In genomic region chr11:117232022-117232878, GRCh38 we compare ENCODE assay signal across 1 cellular context.
TF ChIP-seq lines count a peak whose summit lies in the region.

TSS of gene PCSK7 (minus strand) at chr11:117232073. CDS start at chr11:117229844, 2,229 bp downstream.
TSS of gene RNF214 (plus strand) at chr11:117232671. CDS start at chr11:117234273, 1,602 bp downstream.

TF ChIP-seq in K562, 482 proteins besides CTCF, POLR2A, EP300 and RAD21 (continued from another document and continues in another):
- TF ChIP-seq KAT8 (IDR thresholded peaks at IDR 0.05; ENCODE audit: low read depth) (no peak), SETDB1 (IDR thresholded peaks at IDR 0.05; ENCODE audit: low read length) (no peak), ZNF133 (CRISPR knock-in tag; IDR thresholded peaks at IDR 0.05) (no peak), CCNT2 (IDR thresholded peaks at IDR 0.05; ENCODE audit: borderline replicate concordance, extremely low read depth, insufficient read length, low read depth, low read length) (peak; percentile 65), SIX5 (IDR thresholded peaks at IDR 0.05; ENCODE audit: borderline replicate concordance in 1 of 2, insufficient read depth in 1 of 2, low read depth in 1 of 2, low read length in 2 of 2) (0 out of 4 replicates have a peak, but pooled peaks of 1 of the 2 experiments have one; percentile 8), TAF1 (IDR thresholded peaks at IDR 0.05; ENCODE audit: control insufficient read depth, extremely low read depth, insufficient read depth, low read length, severe bottlenecking) (peak; percentile 81), EZH2 (IDR thresholded peaks at IDR 0.05; ENCODE audit: borderline replicate concordance, low read depth, low read length) (no peak), TRIM28 (IDR thresholded peaks at IDR 0.05) (no peak), ZNF282 (CRISPR knock-in tag; IDR thresholded peaks at IDR 0.05) (no peak), XRCC3 (IDR thresholded peaks at IDR 0.05) (no peak), ZNF507 (tag; conservative IDR thresholded peaks at IDR 0.05) (no peak), ILK (tag; IDR thresholded peaks at IDR 0.05; ENCODE audit: borderline replicate concordance, low read depth) (no peak), HMBOX1 (IDR thresholded peaks at IDR 0.05) (no peak), MECOM (CRISPR knock-in tag; IDR thresholded peaks at IDR 0.05) (no peak), EP400 (IDR thresholded peaks at IDR 0.05) (peak; percentile 82), MAZ (CRISPR knock-in tag; conservative IDR thresholded peaks at IDR 0.05 in 1 of 2, IDR thresholded peaks at IDR 0.05 in 1 of 2) (peak; percentile 5 to 68; a peak in 2 of 4 replicates), KDM1A (IDR thresholded peaks at IDR 0.05) (no peak), ZFP36 (IDR thresholded peaks at IDR 0.05; ENCODE audit: low read depth, low read length, partially characterized antibody) (no peak), ESRRA (IDR thresholded peaks at IDR 0.05; ENCODE audit: borderline replicate concordance, low read depth) (peak; percentile 91), PHB2 (IDR thresholded peaks at IDR 0.05; ENCODE audit: low read depth) (no peak), GTF2F1 (IDR thresholded peaks at IDR 0.05; ENCODE audit: low read depth, low read length) (no peak), TBL1XR1 (IDR thresholded peaks at IDR 0.05; ENCODE audit: low read length in 2 of 2) (no peak; a peak in 2 of 4 replicates), ZNF644 (tag; IDR thresholded peaks at IDR 0.05; ENCODE audit: low read depth) (no peak), RBBP5 (IDR thresholded peaks at IDR 0.05; ENCODE audit: borderline replicate concordance, insufficient read depth, low read length, poor library complexity, severe bottlenecking) (peak; percentile 72), SIN3B (IDR thresholded peaks at IDR 0.05; ENCODE audit: low read depth) (peak; percentile 78), IFI16 (CRISPR knock-in tag; IDR thresholded peaks at IDR 0.05) (no peak), HBP1 (CRISPR knock-in tag; IDR thresholded peaks at IDR 0.05) (no peak), HMGN3 (IDR thresholded peaks at IDR 0.05; ENCODE audit: borderline replicate concordance, extremely low read depth, insufficient read length, low read depth, low read length) (peak; percentile 67), CLOCK (CRISPR knock-in tag; IDR thresholded peaks at IDR 0.05; ENCODE audit: borderline replicate concordance) (no peak), MCM5 (IDR thresholded peaks at IDR 0.05; ENCODE audit: low read depth) (no peak), NR3C1 (CRISPR knock-in tag; IDR thresholded peaks at IDR 0.05) (no peak), FOXK2 (conservative IDR thresholded peaks at IDR 0.05 in 1 of 2, IDR thresholded peaks at IDR 0.05 in 1 of 2; ENCODE audit: low read depth in 2 of 2) (0 out of 4 replicates have a peak, but pooled peaks of 1 of the 2 experiments have one; percentile 19), IRF2 (CRISPR knock-in tag; IDR thresholded peaks at IDR 0.05) (no peak), C11orf30 (IDR thresholded peaks at IDR 0.05; ENCODE audit: low read depth) (peak; percentile 51; the same call in 1 of the 2 replicates), NR2C2 (CRISPR knock-in tag; IDR thresholded peaks at IDR 0.05) (no peak), NR2C2 (tag; IDR thresholded peaks at IDR 0.05) (peak; percentile 86), TEAD2 (tag; IDR thresholded peaks at IDR 0.05) (no peak), POLR2B (IDR thresholded peaks at IDR 0.05; ENCODE audit: low read depth, partially characterized antibody) (no peak), ZNF668 (CRISPR knock-in tag; IDR thresholded peaks at IDR 0.05) (0 out of 2 replicates have a peak, but pooled peaks have one; percentile 55), TFAM (CRISPR knock-in tag; conservative IDR thresholded peaks at IDR 0.05) (no peak), THRB (CRISPR knock-in tag; conservative IDR thresholded peaks at IDR 0.05) (no peak)
- TF ChIP-seq, protein P1, sequence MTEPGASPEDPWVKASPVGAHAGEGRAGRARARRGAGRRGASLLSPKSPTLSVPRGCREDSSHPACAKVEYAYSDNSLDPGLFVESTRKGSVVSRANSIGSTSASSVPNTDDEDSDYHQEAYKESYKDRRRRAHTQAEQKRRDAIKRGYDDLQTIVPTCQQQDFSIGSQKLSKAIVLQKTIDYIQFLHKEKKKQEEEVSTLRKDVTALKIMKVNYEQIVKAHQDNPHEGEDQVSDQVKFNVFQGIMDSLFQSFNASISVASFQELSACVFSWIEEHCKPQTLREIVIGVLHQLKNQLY (CRISPR knock-in tag; conservative IDR thresholded peaks at IDR 0.05), result no peak
- TF ChIP-seq, protein P2, sequence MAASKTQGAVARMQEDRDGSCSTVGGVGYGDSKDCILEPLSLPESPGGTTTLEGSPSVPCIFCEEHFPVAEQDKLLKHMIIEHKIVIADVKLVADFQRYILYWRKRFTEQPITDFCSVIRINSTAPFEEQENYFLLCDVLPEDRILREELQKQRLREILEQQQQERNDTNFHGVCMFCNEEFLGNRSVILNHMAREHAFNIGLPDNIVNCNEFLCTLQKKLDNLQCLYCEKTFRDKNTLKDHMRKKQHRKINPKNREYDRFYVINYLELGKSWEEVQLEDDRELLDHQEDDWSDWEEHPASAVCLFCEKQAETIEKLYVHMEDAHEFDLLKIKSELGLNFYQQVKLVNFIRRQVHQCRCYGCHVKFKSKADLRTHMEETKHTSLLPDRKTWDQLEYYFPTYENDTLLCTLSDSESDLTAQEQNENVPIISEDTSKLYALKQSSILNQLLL (CRISPR knock-in tag; IDR thresholded peaks at IDR 0.05; ENCODE audit: borderline replicate concordance), result no peak
- TF ChIP-seq, protein P3, sequence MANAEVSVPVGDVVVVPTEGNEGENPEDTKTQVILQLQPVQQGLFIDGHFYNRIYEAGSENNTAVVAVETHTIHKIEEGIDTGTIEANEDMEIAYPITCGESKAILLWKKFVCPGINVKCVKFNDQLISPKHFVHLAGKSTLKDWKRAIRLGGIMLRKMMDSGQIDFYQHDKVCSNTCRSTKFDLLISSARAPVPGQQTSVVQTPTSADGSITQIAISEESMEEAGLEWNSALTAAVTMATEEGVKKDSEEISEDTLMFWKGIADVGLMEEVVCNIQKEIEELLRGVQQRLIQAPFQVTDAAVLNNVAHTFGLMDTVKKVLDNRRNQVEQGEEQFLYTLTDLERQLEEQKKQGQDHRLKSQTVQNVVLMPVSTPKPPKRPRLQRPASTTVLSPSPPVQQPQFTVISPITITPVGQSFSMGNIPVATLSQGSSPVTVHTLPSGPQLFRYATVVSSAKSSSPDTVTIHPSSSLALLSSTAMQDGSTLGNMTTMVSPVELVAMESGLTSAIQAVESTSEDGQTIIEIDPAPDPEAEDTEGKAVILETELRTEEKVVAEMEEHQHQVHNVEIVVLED (CRISPR knock-in tag; IDR thresholded peaks at IDR 0.05), result peak; percentile 75
- TF ChIP-seq, protein P4, sequence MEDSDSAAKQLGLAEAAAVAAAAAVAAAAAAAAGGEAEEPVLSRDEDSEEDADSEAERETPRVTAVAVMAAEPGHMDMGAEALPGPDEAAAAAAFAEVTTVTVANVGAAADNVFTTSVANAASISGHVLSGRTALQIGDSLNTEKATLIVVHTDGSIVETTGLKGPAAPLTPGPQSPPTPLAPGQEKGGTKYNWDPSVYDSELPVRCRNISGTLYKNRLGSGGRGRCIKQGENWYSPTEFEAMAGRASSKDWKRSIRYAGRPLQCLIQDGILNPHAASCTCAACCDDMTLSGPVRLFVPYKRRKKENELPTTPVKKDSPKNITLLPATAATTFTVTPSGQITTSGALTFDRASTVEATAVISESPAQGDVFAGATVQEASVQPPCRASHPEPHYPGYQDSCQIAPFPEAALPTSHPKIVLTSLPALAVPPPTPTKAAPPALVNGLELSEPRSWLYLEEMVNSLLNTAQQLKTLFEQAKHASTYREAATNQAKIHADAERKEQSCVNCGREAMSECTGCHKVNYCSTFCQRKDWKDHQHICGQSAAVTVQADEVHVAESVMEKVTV (CRISPR knock-in tag; IDR thresholded peaks at IDR 0.05), result no peak
- TF ChIP-seq, protein P5, sequence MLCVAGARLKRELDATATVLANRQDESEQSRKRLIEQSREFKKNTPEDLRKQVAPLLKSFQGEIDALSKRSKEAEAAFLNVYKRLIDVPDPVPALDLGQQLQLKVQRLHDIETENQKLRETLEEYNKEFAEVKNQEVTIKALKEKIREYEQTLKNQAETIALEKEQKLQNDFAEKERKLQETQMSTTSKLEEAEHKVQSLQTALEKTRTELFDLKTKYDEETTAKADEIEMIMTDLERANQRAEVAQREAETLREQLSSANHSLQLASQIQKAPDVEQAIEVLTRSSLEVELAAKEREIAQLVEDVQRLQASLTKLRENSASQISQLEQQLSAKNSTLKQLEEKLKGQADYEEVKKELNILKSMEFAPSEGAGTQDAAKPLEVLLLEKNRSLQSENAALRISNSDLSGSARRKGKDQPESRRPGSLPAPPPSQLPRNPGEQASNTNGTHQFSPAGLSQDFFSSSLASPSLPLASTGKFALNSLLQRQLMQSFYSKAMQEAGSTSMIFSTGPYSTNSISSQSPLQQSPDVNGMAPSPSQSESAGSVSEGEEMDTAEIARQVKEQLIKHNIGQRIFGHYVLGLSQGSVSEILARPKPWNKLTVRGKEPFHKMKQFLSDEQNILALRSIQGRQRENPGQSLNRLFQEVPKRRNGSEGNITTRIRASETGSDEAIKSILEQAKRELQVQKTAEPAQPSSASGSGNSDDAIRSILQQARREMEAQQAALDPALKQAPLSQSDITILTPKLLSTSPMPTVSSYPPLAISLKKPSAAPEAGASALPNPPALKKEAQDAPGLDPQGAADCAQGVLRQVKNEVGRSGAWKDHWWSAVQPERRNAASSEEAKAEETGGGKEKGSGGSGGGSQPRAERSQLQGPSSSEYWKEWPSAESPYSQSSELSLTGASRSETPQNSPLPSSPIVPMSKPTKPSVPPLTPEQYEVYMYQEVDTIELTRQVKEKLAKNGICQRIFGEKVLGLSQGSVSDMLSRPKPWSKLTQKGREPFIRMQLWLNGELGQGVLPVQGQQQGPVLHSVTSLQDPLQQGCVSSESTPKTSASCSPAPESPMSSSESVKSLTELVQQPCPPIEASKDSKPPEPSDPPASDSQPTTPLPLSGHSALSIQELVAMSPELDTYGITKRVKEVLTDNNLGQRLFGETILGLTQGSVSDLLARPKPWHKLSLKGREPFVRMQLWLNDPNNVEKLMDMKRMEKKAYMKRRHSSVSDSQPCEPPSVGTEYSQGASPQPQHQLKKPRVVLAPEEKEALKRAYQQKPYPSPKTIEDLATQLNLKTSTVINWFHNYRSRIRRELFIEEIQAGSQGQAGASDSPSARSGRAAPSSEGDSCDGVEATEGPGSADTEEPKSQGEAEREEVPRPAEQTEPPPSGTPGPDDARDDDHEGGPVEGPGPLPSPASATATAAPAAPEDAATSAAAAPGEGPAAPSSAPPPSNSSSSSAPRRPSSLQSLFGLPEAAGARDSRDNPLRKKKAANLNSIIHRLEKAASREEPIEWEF (CRISPR knock-in tag; IDR thresholded peaks at IDR 0.05), result no peak
- TF ChIP-seq, protein P6, sequence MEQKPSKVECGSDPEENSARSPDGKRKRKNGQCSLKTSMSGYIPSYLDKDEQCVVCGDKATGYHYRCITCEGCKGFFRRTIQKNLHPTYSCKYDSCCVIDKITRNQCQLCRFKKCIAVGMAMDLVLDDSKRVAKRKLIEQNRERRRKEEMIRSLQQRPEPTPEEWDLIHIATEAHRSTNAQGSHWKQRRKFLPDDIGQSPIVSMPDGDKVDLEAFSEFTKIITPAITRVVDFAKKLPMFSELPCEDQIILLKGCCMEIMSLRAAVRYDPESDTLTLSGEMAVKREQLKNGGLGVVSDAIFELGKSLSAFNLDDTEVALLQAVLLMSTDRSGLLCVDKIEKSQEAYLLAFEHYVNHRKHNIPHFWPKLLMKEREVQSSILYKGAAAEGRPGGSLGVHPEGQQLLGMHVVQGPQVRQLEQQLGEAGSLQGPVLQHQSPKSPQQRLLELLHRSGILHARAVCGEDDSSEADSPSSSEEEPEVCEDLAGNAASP (IDR thresholded peaks at IDR 0.05), result no peak
